Comparison of ENCODE assay signal across 24 cellular contexts in genomic region chr6:150282806-150283205, GRCh38.
DNase-seq lines count a peak whose midpoint lies in the region; ATAC-seq and TF ChIP-seq lines count a peak whose summit lies in the region.
"Had no signal": no experiment of that assay in that cellular context is flagged by ENCODE, and none has a peak within 500 bp of the region (broad histone marks: within the 10 kb centered on the region; RNA-seq: fewer than 3 reads in every experiment).

No MANE protein-coding gene starts in this region.

- peak overlapping the region; percentile 24; the same call in 1 of the 2 replicates for H3K27ac ChIP-seq in GM23248
- no peak overlapping the region for H3K27ac ChIP-seq in fibroblast of lung (ENCODE audit: insufficient read depth, low read length)
- H3K27ac ChIP-seq in upper lobe of left lung, result no peak overlapping the region
- H3K27ac ChIP-seq: BLaER1, HL-60, RWPE1 had no signal

- no peaks in the 10 kb centered on the region for H3K4me1 Mint-ChIP-seq in activated T-helper 17 cell treated with anti-CD3 and anti-CD28 coated beads, Interleukin-2, amount 50 U/mL, for 72 hours
- H3K4me1 Mint-ChIP-seq in naive thymus-derived CD8-positive, alpha-beta T cell, result no peaks in the 10 kb centered on the region

- DNase-seq in GM23248, result peak; percentile 73
- peak; percentile 48 to 72 for DNase-seq in fibroblast of lung (ENCODE audit: low read depth in 2 of 2)
- DNase-seq in renal cortical epithelial cell (ENCODE audit: low read depth), result peak; percentile 44
- DNase-seq in naive thymus-derived CD8-positive, alpha-beta T cell, result no peak
- no peak for DNase-seq in NCI-H1417 (lab: John Stamatoyannopoulos, UW)
- no peak for DNase-seq in upper lobe of left lung
- DNase-seq: CD4-positive, CD25-positive, alpha-beta regulatory T cell; DMS153; HCEC 1CT; Karpas-422; NCI-H1436; NCI-H187; NCI-H2081 treated with DMSO at 0.1 percent for 48 hours; NCI-H2171; NCI-H226; NCI-H510A; NCI-H69; SHP77 had no signal

- no peak for TF ChIP-seq EP300 in upper lobe of left lung (IDR thresholded peaks at IDR 0.05)

- no peak overlapping the region for H3K4me3 ChIP-seq in GM23248
- H3K4me3 ChIP-seq in fibroblast of lung (replicated peaks in 1 of 4; ENCODE audit: control extremely low read depth in 1 of 4, insufficient read depth in 1 of 4, low read depth in 3 of 4, low read length in 4 of 4), result no peak overlapping the region
- no peak overlapping the region for H3K4me3 ChIP-seq in upper lobe of left lung
- H3K4me3 ChIP-seq: BLaER1, GM12878 had no signal

- no peak overlapping the region for H3K9ac ChIP-seq in GM23248
- no peak overlapping the region for H3K9ac ChIP-seq in fibroblast of lung (ENCODE audit: insufficient read depth, low read length)
- H3K9ac ChIP-seq: BLaER1 had no signal

- H3K4me1 ChIP-seq in GM23248 (ENCODE audit: insufficient read depth) (no peaks in the 10 kb centered on the region), fibroblast of lung (ENCODE audit: control insufficient read depth, extremely low read depth, insufficient read depth, low read length) (no peaks in the 10 kb centered on the region), upper lobe of left lung (no peaks in the 10 kb centered on the region)

- H3K4me2 ChIP-seq in GM23248 (ENCODE audit: unreplicated experiment), result no peak overlapping the region
- H3K4me2 ChIP-seq in fibroblast of lung (ENCODE audit: extremely low read depth, insufficient read depth, low read length), result no peak overlapping the region
- H3K4me2 ChIP-seq: BLaER1 had no signal

- H3F3A ChIP-seq in GM23248 (ENCODE audit: insufficient read depth), result peaks cover 10% of the 10 kb centered on the region

- H3K27ac Mint-ChIP-seq in activated T-helper 17 cell treated with anti-CD3 and anti-CD28 coated beads, Interleukin-2, amount 50 U/mL, for 72 hours, result no peak overlapping the region
- H3K27ac Mint-ChIP-seq in naive thymus-derived CD8-positive, alpha-beta T cell, result no peak overlapping the region
- H3K27ac Mint-ChIP-seq: CD4-positive, CD25-positive, alpha-beta regulatory T cell had no signal

- H3K9me2 ChIP-seq in GM23248 (ENCODE audit: insufficient read depth), result no peaks in the 10 kb centered on the region

- H3K36me3 ChIP-seq in GM23248 (ENCODE audit: low read depth), result no peaks in the 10 kb centered on the region
- no peaks in the 10 kb centered on the region for H3K36me3 ChIP-seq in fibroblast of lung (ENCODE audit: control insufficient read depth, insufficient read depth, low read length)
- no peaks in the 10 kb centered on the region for H3K36me3 ChIP-seq in upper lobe of left lung
- H3K36me3 ChIP-seq: BLaER1 had no signal

- H3K36me3 Mint-ChIP-seq in activated T-helper 17 cell treated with anti-CD3 and anti-CD28 coated beads, Interleukin-2, amount 50 U/mL, for 72 hours (ENCODE audit: low read depth), result no peaks in the 10 kb centered on the region
- no peaks in the 10 kb centered on the region for H3K36me3 Mint-ChIP-seq in naive thymus-derived CD8-positive, alpha-beta T cell
- H3K36me3 Mint-ChIP-seq: CD4-positive, CD25-positive, alpha-beta regulatory T cell had no signal

- H3K27me3 Mint-ChIP-seq in activated T-helper 17 cell treated with anti-CD3 and anti-CD28 coated beads, Interleukin-2, amount 50 U/mL, for 72 hours, result peaks cover 39% of the 10 kb centered on the region
- peaks cover 22 to 58% (median 41%) of the 10 kb centered on the region in 5 donors for H3K27me3 Mint-ChIP-seq in naive thymus-derived CD8-positive, alpha-beta T cell

- H3K9me3 ChIP-seq in GM23248 (ENCODE audit: low read depth), result no peaks in the 10 kb centered on the region
- H3K9me3 ChIP-seq in fibroblast of lung (ENCODE audit: control insufficient read depth, insufficient read depth, low read depth, low read length), result no peaks in the 10 kb centered on the region
- no peaks in the 10 kb centered on the region for H3K9me3 ChIP-seq in upper lobe of left lung
- H3K9me3 ChIP-seq: BLaER1 had no signal

- H2AFZ ChIP-seq in GM23248 (no peak overlapping the region), fibroblast of lung (ENCODE audit: low read length) (no peak overlapping the region)

- H3K4me3 Mint-ChIP-seq in activated T-helper 17 cell treated with anti-CD3 and anti-CD28 coated beads, Interleukin-2, amount 50 U/mL, for 72 hours, result no peak overlapping the region
- H3K4me3 Mint-ChIP-seq in naive thymus-derived CD8-positive, alpha-beta T cell, result no peak overlapping the region
- H3K4me3 Mint-ChIP-seq: CD4-positive, CD25-positive, alpha-beta regulatory T cell had no signal

- peak; percentile 52 for ATAC-seq in activated T-helper 17 cell treated with anti-CD3 and anti-CD28 coated beads, Interleukin-2, amount 50 U/mL, for 72 hours (replicated peaks)
- no peak for ATAC-seq in naive thymus-derived CD8-positive, alpha-beta T cell
- ATAC-seq in upper lobe of left lung (ENCODE audit: low FRiP score in 2 of 2), result no peak
- ATAC-seq in HG02610 (IDR thresholded peaks at IDR 0.05; ENCODE audit: unreplicated experiment), result no peak
- ATAC-seq: GM12878 had no signal

- in situ Hi-C loops in GM23248 (cut with MboI), result no loop called here

- H3K27me3 ChIP-seq in GM23248 (replicated peaks; ENCODE audit: insufficient read depth) (no peaks in the 10 kb centered on the region), fibroblast of lung (ENCODE audit: control insufficient read depth, insufficient read depth, low read length) (no peaks in the 10 kb centered on the region), upper lobe of left lung (no peaks in the 10 kb centered on the region)
- H3K27me3 ChIP-seq: BLaER1 had no signal

- H3K9me3 Mint-ChIP-seq in activated T-helper 17 cell treated with anti-CD3 and anti-CD28 coated beads, Interleukin-2, amount 50 U/mL, for 72 hours, result peaks cover 4% of the 10 kb centered on the region
- peaks cover 0 to 5% (median 0%) of the 10 kb centered on the region in 9 donors for H3K9me3 Mint-ChIP-seq in naive thymus-derived CD8-positive, alpha-beta T cell

- TF ChIP-seq CTCF in fibroblast of lung (conservative IDR thresholded peaks at IDR 0.05 in 1 of 2, IDR thresholded peaks at IDR 0.05 in 1 of 2; ENCODE audit: low read depth in 1 of 2, low read length in 2 of 2), result no peak
- TF ChIP-seq CTCF in upper lobe of left lung (IDR thresholded peaks at IDR 0.05), result no peak

- POLR2A ChIA-PET in naive thymus-derived CD8-positive, alpha-beta T cell (lab: Charles Lee), result no interaction called here

- TF ChIP-seq POLR2A in upper lobe of left lung (IDR thresholded peaks at IDR 0.05), result no peak

- H4K20me1 ChIP-seq in GM23248 (ENCODE audit: insufficient read depth) (no peaks in the 10 kb centered on the region), fibroblast of lung (ENCODE audit: control insufficient read depth, extremely low read depth, insufficient read depth, low read length) (no peaks in the 10 kb centered on the region)
- H4K20me1 ChIP-seq: BLaER1 had no signal

- no peaks in the 10 kb centered on the region for H3K79me2 ChIP-seq in GM23248 (ENCODE audit: insufficient read depth)
- no peaks in the 10 kb centered on the region for H3K79me2 ChIP-seq in fibroblast of lung (ENCODE audit: control insufficient read depth, insufficient read depth, low read length)

Comparison
In these comparisons a context has a peak if more than half of its experiments do, and no peak if none do; other contexts are left out.
1. DNase-seq: peak in GM23248 (single experiment), fibroblast of lung (2 of 2) and renal cortical epithelial cell (single experiment); none in naive thymus-derived CD8-positive, alpha-beta T cell (0 of 10), NCI-H1417 (0 of 3) and upper lobe of left lung (0 of 2).